Comparison of ENCODE assay signal across 14 cellular contexts in the genomic region with DNA sequence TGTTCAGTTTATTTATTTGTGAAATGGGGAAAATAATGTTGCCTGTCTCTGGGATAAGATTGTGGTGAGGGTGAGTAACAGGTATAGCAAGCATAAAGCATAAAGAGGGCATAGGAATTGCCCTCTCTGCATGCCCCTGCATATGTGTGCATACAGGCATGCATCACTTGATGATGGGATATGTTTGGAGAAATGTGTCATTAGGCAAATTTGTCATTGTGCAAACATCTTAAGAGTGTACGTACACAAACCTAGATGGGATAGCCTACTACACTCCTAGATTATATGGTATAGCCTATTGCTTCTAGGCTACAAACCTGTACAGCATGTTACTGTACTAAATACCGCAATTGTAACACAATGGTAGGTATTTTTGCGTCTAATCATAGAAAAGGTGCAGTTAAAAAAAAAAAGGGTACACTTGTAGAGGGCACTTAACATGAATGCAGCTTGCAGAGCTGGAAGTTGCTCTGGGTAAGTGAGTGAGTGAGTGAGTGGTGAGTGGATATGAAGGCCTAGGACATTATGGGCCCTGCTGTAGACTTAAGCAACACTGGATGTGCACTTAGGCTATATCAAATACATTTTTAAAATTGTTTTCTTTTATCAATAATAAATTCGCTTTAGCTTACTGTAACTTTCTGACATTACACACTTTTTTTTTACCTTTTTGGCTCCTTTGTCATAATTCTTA.
DNase-seq lines count a peak whose midpoint lies in the region; ATAC-seq and TF ChIP-seq lines count a peak whose summit lies in the region.
"Had no signal": no experiment of that assay in that cellular context is flagged by ENCODE, and none has a peak within 500 bp of the region (broad histone marks: within the 10 kb centered on the region; RNA-seq: fewer than 3 reads in every experiment).

No MANE protein-coding gene starts in this region.

- H3K4me3 Mint-ChIP-seq in MCF 10A (ENCODE audit: unreplicated experiment), result no peak overlapping the region
- H3K4me3 Mint-ChIP-seq: CD4-positive, alpha-beta memory T cell had no signal

- no peaks in the 10 kb centered on the region for H3K27me3 ChIP-seq in foreskin keratinocyte
- H3K27me3 ChIP-seq: BE2C had no signal

- H3K36me3 Mint-ChIP-seq in MCF 10A (ENCODE audit: insufficient read depth, unreplicated experiment), result no peaks in the 10 kb centered on the region
- H3K36me3 Mint-ChIP-seq: CD4-positive, alpha-beta memory T cell had no signal

- TF ChIP-seq CTCF in foreskin keratinocyte (conservative IDR thresholded peaks at IDR 0.05) (no peak), MCF 10A (IDR thresholded peaks at IDR 0.05; ENCODE audit: unreplicated experiment) (no peak)

- no peaks in the 10 kb centered on the region for H3K4me1 Mint-ChIP-seq in MCF 10A (ENCODE audit: insufficient read depth, unreplicated experiment)
- H3K4me1 Mint-ChIP-seq: CD4-positive, alpha-beta memory T cell had no signal

- intact Hi-C loops in MCF 10A (cut with micrococcal nuclease), result no loop called here

- no peak overlapping the region for H3K27ac Mint-ChIP-seq in MCF 10A (ENCODE audit: low read depth, unreplicated experiment)
- H3K27ac Mint-ChIP-seq: CD4-positive, alpha-beta memory T cell had no signal

- ATAC-seq in foreskin keratinocyte, result peak; percentile 20
- no peak for ATAC-seq in GM18870 (IDR thresholded peaks at IDR 0.05; ENCODE audit: unreplicated experiment)

- DNase-seq in NCI-H748 (lab: John Stamatoyannopoulos, UW; ENCODE audit: unreplicated experiment) (peak; percentile 25), NCI-H748 treated with DMSO at 0.1 percent for 48 hours (lab: John Stamatoyannopoulos, UW) (no peak), RKO (ENCODE audit: low spot score) (peak; percentile 19), foreskin keratinocyte (peak; percentile 27 to 37), MCF 10A (ENCODE audit: unreplicated experiment) (no peak), NCI-H524 (lab: John Stamatoyannopoulos, UW) (no peak)
- DNase-seq: BE2C; CD4-positive, alpha-beta memory T cell; DND-41; GF-D8; GM23248; IMR-90 had no signal

- CTCF ChIA-PET in MCF 10A (lab: Yijun Ruan, JAX), result interaction anchor here (0.6 to 1.0 kb wide), 6 partner anchors 14 to 1103 kb away, joined by 3 to 5 read pairs (median 4); no protein-coding TSS in a partner anchor

- no TSS peak for BruUV-seq in MCF 10A (replicated peaks; lab: Mats Ljungman, UMichigan)

- no peak overlapping the region for H3K27ac ChIP-seq in foreskin keratinocyte
- H3K27ac ChIP-seq: C4-2B, GM23248 had no signal

- H3K27me3 Mint-ChIP-seq in MCF 10A (ENCODE audit: insufficient read depth, unreplicated experiment), result no peaks in the 10 kb centered on the region
- H3K27me3 Mint-ChIP-seq: CD4-positive, alpha-beta memory T cell had no signal

- no peaks in the 10 kb centered on the region for H3K9me3 Mint-ChIP-seq in MCF 10A (ENCODE audit: unreplicated experiment)

- POLR2A ChIA-PET in MCF 10A (lab: Yijun Ruan, JAX), result interaction anchor here (0.7 kb wide), 1 partner anchor 11 kb away, joined by 3 read pairs; no protein-coding TSS in a partner anchor

- H3K4me1 ChIP-seq in foreskin keratinocyte, result no peaks in the 10 kb centered on the region
- H3K4me1 ChIP-seq: BE2C had no signal

Comparison
In these comparisons a context has a peak if more than half of its experiments do, and no peak if none do; other contexts are left out.
1. DNase-seq: peak in NCI-H748 (single experiment), RKO (single experiment) and foreskin keratinocyte (2 of 2); none in NCI-H748 treated with DMSO at 0.1 percent for 48 hours (single experiment), MCF 10A (single experiment) and NCI-H524 (0 of 2).